Comparison of ENCODE assay signal across 21 cellular contexts in the genomic region with DNA sequence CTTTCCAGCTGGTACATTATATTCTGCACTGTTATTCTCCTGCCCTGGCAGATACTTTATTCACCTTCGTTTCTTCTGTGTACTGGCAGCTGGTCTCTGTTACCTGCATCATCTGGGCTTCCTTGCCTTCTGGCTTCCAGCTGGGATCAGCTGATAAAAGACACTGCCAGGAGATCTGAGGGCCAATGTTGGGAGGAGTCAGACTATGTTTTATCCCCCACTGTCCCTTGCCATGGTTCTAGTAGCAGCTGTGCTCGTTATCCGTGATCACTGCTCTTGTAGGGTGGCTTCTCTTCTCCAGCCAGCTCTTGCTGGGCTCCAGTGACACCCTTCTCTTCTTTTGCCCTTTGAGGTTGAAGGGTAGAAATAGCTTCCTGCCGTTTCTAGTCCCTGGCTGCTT. TPM values are rescaled to one million over a fixed set of nuclear protein-coding genes. Genes with fewer than 3 reads are reported as not detected.
DNase-seq lines count a peak whose midpoint lies in the region; ATAC-seq, FAIRE-seq and TF ChIP-seq lines count a peak whose summit lies in the region.
"Had no signal": no experiment of that assay in that cellular context is flagged by ENCODE, and none has a peak within 500 bp of the region (broad histone marks: within the 10 kb centered on the region; RNA-seq: fewer than 3 reads in every experiment).

No MANE protein-coding gene starts in this region.

- H3K9me3 Mint-ChIP-seq in activated CD4-positive, alpha-beta T cell treated with anti-CD3 and anti-CD28 coated beads, Interleukin-2, amount 10 ng/mL, durations not matched to agents 7 days and 5 days: no peaks in the 10 kb centered on the region
- H3K9me3 Mint-ChIP-seq: stimulated activated memory B cell treated with anti-CD40 and anti-IgM and Interleukin-4, amounts not matched to agents 10 μg/mL and 1 μg/mL and 100 μg/mL, for 72 hours had no signal

- H3K27ac Mint-ChIP-seq in activated CD4-positive, alpha-beta T cell treated with anti-CD3 and anti-CD28 coated beads, Interleukin-2, amount 10 ng/mL, durations not matched to agents 7 days and 5 days: no peak overlapping the region
- H3K27ac Mint-ChIP-seq: stimulated activated memory B cell treated with anti-CD40 and anti-IgM and Interleukin-4, amounts not matched to agents 10 μg/mL and 1 μg/mL and 100 μg/mL, for 72 hours had no signal

- H2BK12ac ChIP-seq in H1 (ENCODE audit: low read depth, low read length): no peak overlapping the region

- no peak overlapping the region for H2BK15ac ChIP-seq in H1 (ENCODE audit: low read length)

- no peak for FAIRE-seq in H1 (lab: Jason Lieb, UNC)
- FAIRE-seq: GM12892, HepG2, TTC549 had no signal

- H3K9ac ChIP-seq in H1 (replicated peaks in 1 of 4; ENCODE audit: extremely low read depth in 1 of 4, low read depth in 3 of 4, low read length in 3 of 4): no peak overlapping the region

- H3K9me3 ChIP-seq in H1 (ENCODE audit: insufficient read depth in 2 of 2, low read depth in 1 of 2, low read length in 1 of 2) (no peaks in the 10 kb centered on the region), gastrocnemius medialis (no peaks in the 10 kb centered on the region)
- H3K9me3 ChIP-seq: right atrium auricular region had no signal

- H2BK20ac ChIP-seq in H1 (ENCODE audit: low read length): no peak overlapping the region

- POLR2A ChIA-PET in H1 (lab: Charles Lee; ENCODE audit: partially characterized antibody): no interaction called here
- POLR2A ChIA-PET in activated CD4-positive, alpha-beta T cell treated with anti-CD3 and anti-CD28 coated beads, Interleukin-2, amount 10 ng/mL, durations not matched to agents 7 days and 5 days (lab: Charles Lee): no interaction called here

- H3K27ac ChIP-seq in H1 (ENCODE audit: low read depth, low read length) (no peak overlapping the region), gastrocnemius medialis (peak overlapping the region; percentile 61 to 83 (median 80))
- H3K27ac ChIP-seq: right atrium auricular region had no signal

- TF ChIP-seq CTCF in H1 (IDR thresholded peaks at IDR 0.05; ENCODE audit: control extremely low read depth in 1 of 3, insufficient read depth in 1 of 3, low read depth in 1 of 3, low read length in 3 of 3) (no peak), gastrocnemius medialis (IDR thresholded peaks at IDR 0.05 in 4 of 5, conservative IDR thresholded peaks at IDR 0.05 in 1 of 5) (no peak)

- TF ChIP-seq POLR2A in H1 (IDR thresholded peaks at IDR 0.05; ENCODE audit: control extremely low read depth in 1 of 2, low read depth in 2 of 2, low read length in 2 of 2): no peak
- TF ChIP-seq POLR2A in gastrocnemius medialis (IDR thresholded peaks at IDR 0.05): no peak

- H3K27me3 ChIP-seq in H1 (replicated peaks in 1 of 4; ENCODE audit: control insufficient read depth in 3 of 4, extremely low read depth in 1 of 4, insufficient read depth in 3 of 4, low read length in 3 of 4): no peaks in the 10 kb centered on the region
- H3K27me3 ChIP-seq in gastrocnemius medialis: no peaks in the 10 kb centered on the region
- H3K27me3 ChIP-seq: right atrium auricular region had no signal

- in situ Hi-C loops in gastrocnemius medialis (cut with MboI; ENCODE audit: low sequenced_read_pairs in 4 of 4): no loop called here

- no peak overlapping the region for H3K56ac ChIP-seq in H1 (replicated peaks; ENCODE audit: insufficient read length, low read depth, low read length)

- ATAC-seq in gastrocnemius medialis (peak; percentile 93 to 94), GM19467 (IDR thresholded peaks at IDR 0.05; ENCODE audit: unreplicated experiment) (no peak)
- ATAC-seq: esophagus mucosa; HCT116; HepG2; stimulated activated memory B cell treated with anti-CD40 and anti-IgM and Interleukin-4, amounts not matched to agents 10 μg/mL and 1 μg/mL and 100 μg/mL, for 72 hours had no signal

- CTCF ChIA-PET in H1 (lab: Charles Lee; ENCODE audit: partially characterized antibody): interaction anchor here (0.9 to 2.4 kb wide), 6 partner anchors 11 to 275 kb away, joined by 3 to 15 read pairs (median 3); a partner anchor contains a TSS
- CTCF ChIA-PET in activated CD4-positive, alpha-beta T cell treated with anti-CD3 and anti-CD28 coated beads, Interleukin-2, amount 10 ng/mL, durations not matched to agents 7 days and 5 days (lab: Charles Lee): interaction anchor here (0.6 to 1.4 kb wide), 3 partner anchors 11 to 202 kb away, joined by 3 to 5 read pairs (median 4); no protein-coding TSS in a partner anchor

- no peak overlapping the region for H3K18ac ChIP-seq in H1 (ENCODE audit: extremely low read depth, low read length)

- no peak overlapping the region for H3K23ac ChIP-seq in H1 (ENCODE audit: insufficient read length)

- 76% methylated on average over 4 of the region's 4 CpGs; no CpG with 5 or more reads in 1 of the 2 experiments for WGBS in H1 (ENCODE audit: extremely low coverage in 1 of 2, insufficient coverage in 1 of 2, insufficient read length in 1 of 2, insufficient replicate concordance in 2 of 2, low coverage in 1 of 2, low lambda C conversion rate in 2 of 2, missing lambda C conversion rate in 1 of 2), 2 experiments

- H2AK5ac ChIP-seq in H1 (ENCODE audit: low read depth, low read length): no peak overlapping the region

- no peak overlapping the region for H4K8ac ChIP-seq in H1 (ENCODE audit: extremely low read depth, insufficient read depth, low read length)

- H3K4me3 Mint-ChIP-seq in activated CD4-positive, alpha-beta T cell treated with anti-CD3 and anti-CD28 coated beads, Interleukin-2, amount 10 ng/mL, durations not matched to agents 7 days and 5 days: no peak overlapping the region
- H3K4me3 Mint-ChIP-seq: stimulated activated memory B cell treated with anti-CD40 and anti-IgM and Interleukin-4, amounts not matched to agents 10 μg/mL and 1 μg/mL and 100 μg/mL, for 72 hours had no signal

- no peaks in the 10 kb centered on the region for H4K20me1 ChIP-seq in H1 (replicated peaks in 1 of 2; ENCODE audit: control insufficient read depth in 1 of 2, insufficient read depth in 2 of 2, low read length in 2 of 2)

- 0 out of 2 replicates have a peak, but pooled peaks cover 2% of the 10 kb centered on the region for H3K23me2 ChIP-seq in H1 (ENCODE audit: low read depth, low read length)

- no peak for TF ChIP-seq EP300 in H1 (IDR thresholded peaks at IDR 0.05; ENCODE audit: borderline replicate concordance in 1 of 2, low read depth in 2 of 2, low read length in 2 of 2)

- DNase-seq in NCI-H748 (lab: John Stamatoyannopoulos, UW; ENCODE audit: unreplicated experiment) (peak; percentile 30), NCI-H748 treated with DMSO at 0.1 percent for 48 hours (lab: John Stamatoyannopoulos, UW) (no peak), NCI-H2196 (lab: John Stamatoyannopoulos, UW; ENCODE audit: unreplicated experiment) (peak; percentile 53), H1 (ENCODE audit: low read depth in 1 of 2, low spot score in 2 of 2) (no peak), gastrocnemius medialis (peak; percentile 39 to 77), glomerular visceral epithelial cell (ENCODE audit: extremely low spot score) (no peak)
- no peak for DNase-seq in activated CD4-positive, alpha-beta T cell treated with anti-CD3 and anti-CD28 coated beads, Interleukin-2, amount 10 ng/mL, durations not matched to agents 7 days and 5 days
- DNase-seq: activated CD4-positive, alpha-beta T cell treated with anti-CD3 and anti-CD28 coated beads, Interleukin-2, amount 50 U/mL, for 1 hour; activated naive CD4-positive, alpha-beta T cell; caudate nucleus; DMS53; NCI-H1436 treated with DMSO at 0.1 percent for 48 hours; stimulated activated CD4-positive, alpha-beta T cell treated with anti-CD3 and anti-CD28 coated beads, Interleukin-15, amount 100 ng/mL, for 24 hours had no signal

- TF ChIP-seq RAD21 in H1 (IDR thresholded peaks at IDR 0.05 in 1 of 2, conservative IDR thresholded peaks at IDR 0.05 in 1 of 2; ENCODE audit: low read depth in 2 of 2, low read length in 2 of 2): no peak

- peaks cover 7% of the 10 kb centered on the region for H3K36me3 Mint-ChIP-seq in activated CD4-positive, alpha-beta T cell treated with anti-CD3 and anti-CD28 coated beads, Interleukin-2, amount 10 ng/mL, durations not matched to agents 7 days and 5 days (ENCODE audit: low read depth)

- H3K4ac ChIP-seq in H1 (replicated peaks; ENCODE audit: insufficient read length, low read depth, low read length): no peak overlapping the region

- no peaks in the 10 kb centered on the region for H3K79me2 ChIP-seq in H1 (ENCODE audit: control insufficient read depth in 1 of 2, insufficient read depth in 2 of 2, low read length in 2 of 2)

- H3K4me3 ChIP-seq in H1 (ENCODE audit: extremely low read depth in 1 of 4, insufficient read depth in 2 of 4, low read depth in 3 of 4, low read length in 4 of 4): no peak overlapping the region
- H3K4me3 ChIP-seq in gastrocnemius medialis: no peak overlapping the region
- H3K4me3 ChIP-seq: right atrium auricular region had no signal

- no peaks in the 10 kb centered on the region for H3K4me1 Mint-ChIP-seq in activated CD4-positive, alpha-beta T cell treated with anti-CD3 and anti-CD28 coated beads, Interleukin-2, amount 10 ng/mL, durations not matched to agents 7 days and 5 days

- H3K36me3 ChIP-seq in H1 (ENCODE audit: control insufficient read depth in 2 of 4, insufficient read depth in 4 of 4, low read length in 3 of 4) (no peaks in the 10 kb centered on the region), gastrocnemius medialis (no peaks in the 10 kb centered on the region)

- H3K27me3 Mint-ChIP-seq in activated CD4-positive, alpha-beta T cell treated with anti-CD3 and anti-CD28 coated beads, Interleukin-2, amount 10 ng/mL, durations not matched to agents 7 days and 5 days: no peaks in the 10 kb centered on the region
- H3K27me3 Mint-ChIP-seq: stimulated activated memory B cell treated with anti-CD40 and anti-IgM and Interleukin-4, amounts not matched to agents 10 μg/mL and 1 μg/mL and 100 μg/mL, for 72 hours had no signal

- H3K79me1 ChIP-seq in H1 (ENCODE audit: low read depth, low read length): no peaks in the 10 kb centered on the region

- H3K4me1 ChIP-seq in H1 (replicated peaks in 1 of 4; ENCODE audit: control insufficient read depth in 3 of 4, insufficient read depth in 4 of 4, low read length in 3 of 4) (no peaks in the 10 kb centered on the region), gastrocnemius medialis (peaks cover 22 to 23% of the 10 kb centered on the region in 2 donors)
- H3K4me1 ChIP-seq: right atrium auricular region had no signal

- intact Hi-C loops in gastrocnemius medialis (cut with DNase I; ENCODE audit: low total_unique reads): no loop called here

- no peak overlapping the region for H4K91ac ChIP-seq in H1 (replicated peaks; ENCODE audit: insufficient read length, low read length)

- H2BK5ac ChIP-seq in H1 (ENCODE audit: low read depth, low read length): peak overlapping the region; percentile 21; the same call in 1 of the 2 replicates

- H4K5ac ChIP-seq in H1 (ENCODE audit: insufficient read length, low read depth, low read length): no peak overlapping the region

- no peak overlapping the region for H2AFZ ChIP-seq in H1 (ENCODE audit: low read length)

- no peak overlapping the region for H3K4me2 ChIP-seq in H1 (ENCODE audit: insufficient read depth in 1 of 2, low read depth in 2 of 2, low read length in 2 of 2)

- no peak overlapping the region for H2BK120ac ChIP-seq in H1 (replicated peaks; ENCODE audit: low read depth, low read length)

- no peak overlapping the region for H3K14ac ChIP-seq in H1 (ENCODE audit: insufficient read length)

RNA-seq across cellular contexts. Expression of a gene that starts 24.8 kb away (rescaled TPM):
- 6.5 and 7.0 TPM in 2 replicates for total RNA-seq in H1 (2021; fragmentation: NEBNext Ultra II Directional; extraction: Animal tissue kit (Norgen Biotek cat#: 25700))
- 6.8 and 9.5 TPM in 2 replicates for polyA plus RNA-seq in H1 (2011; rRNA removed)
- polyA plus RNA-seq in H1 (2011; cell fraction: cytosol; rRNA removed): 5.7 TPM
- polyA plus RNA-seq in H1 (2011; cell fraction: nucleus; rRNA removed): 13.1 TPM
- 5.3 to 8.7 TPM (median 7.7 TPM) in 4 replicates for polyA plus RNA-seq in H1 (2012, experiment 1 of 2)
- 4.9 TPM for polyA plus RNA-seq in H1 (2012, experiment 2 of 2)
- polyA plus RNA-seq in H1 (2013, experiment 1 of 2): 4.4 TPM
- polyA plus RNA-seq in H1 (2013, experiment 2 of 2): 4.3 TPM
- 11.9 and 12.2 TPM in 2 replicates for polyA minus RNA-seq in H1 (2011; rRNA and poly(A)+ RNA removed)
- 3.2 TPM for polyA minus RNA-seq in H1 (2011; cell fraction: cytosol; rRNA and poly(A)+ RNA removed)
- 19.0 TPM for polyA minus RNA-seq in H1 (2011; cell fraction: nucleus; rRNA and poly(A)+ RNA removed)
- total RNA-seq in gastrocnemius medialis: 10 to 100 TPM; 32.2 to 57.4 (median 38.3) TPM
- 10 to 100 TPM; 23.7 to 24.3 TPM for total RNA-seq in activated CD4-positive, alpha-beta T cell treated with anti-CD3 and anti-CD28 coated beads, Interleukin-2, amount 10 ng/mL, durations not matched to agents 7 days and 5 days

Comparison
In these comparisons a context has a peak if more than half of its experiments do, and no peak if none do; other contexts are left out.
1. DNase-seq: peak in NCI-H748 (single experiment), NCI-H2196 (single experiment) and gastrocnemius medialis (2 of 2); none in NCI-H748 treated with DMSO at 0.1 percent for 48 hours (single experiment), H1 (0 of 2), glomerular visceral epithelial cell (single experiment) and activated CD4-positive, alpha-beta T cell treated with anti-CD3 and anti-CD28 coated beads, Interleukin-2, amount 10 ng/mL, durations not matched to agents 7 days and 5 days (single experiment).